Comparison of ENCODE assay signal across 24 cellular contexts in the genomic region with DNA sequence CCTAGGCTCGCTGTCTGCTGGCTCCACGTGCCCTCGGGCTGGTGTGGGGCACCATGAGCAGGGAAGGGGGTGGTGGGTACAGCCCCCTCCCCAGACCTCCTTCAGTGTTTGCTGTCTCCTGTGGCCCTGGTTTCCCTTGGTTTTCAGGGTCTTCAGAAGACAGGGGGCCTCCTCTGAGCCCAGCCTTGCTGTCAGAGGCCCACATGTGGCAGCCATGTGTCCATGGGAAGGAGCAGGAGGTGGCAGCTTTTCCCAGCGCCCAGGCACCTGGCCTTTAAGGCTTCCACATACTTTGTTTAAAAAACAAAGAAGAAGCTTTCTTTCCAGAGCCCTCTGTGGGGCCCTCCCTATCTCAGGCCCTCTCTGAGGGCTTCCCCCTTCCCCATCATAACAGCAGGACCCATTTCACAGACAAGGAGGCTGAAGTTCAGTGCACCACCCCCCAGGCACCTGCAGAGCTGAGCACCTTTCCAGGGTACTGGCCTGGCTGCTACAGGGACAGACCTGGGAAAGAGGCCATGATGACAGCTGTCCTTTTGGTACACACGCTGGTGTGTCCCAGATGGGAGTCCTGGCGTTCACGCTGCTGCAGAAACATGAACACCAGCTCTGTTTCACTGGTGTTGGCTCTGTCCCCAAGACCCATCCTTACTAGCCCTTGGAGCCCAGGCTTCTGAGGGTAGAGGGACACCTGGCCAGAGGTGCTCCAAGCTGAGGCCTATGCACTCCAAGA.
DNase-seq lines count a peak whose midpoint lies in the region; ATAC-seq, FAIRE-seq and TF ChIP-seq lines count a peak whose summit lies in the region.
"Had no signal": no experiment of that assay in that cellular context is flagged by ENCODE, and none has a peak within 500 bp of the region (broad histone marks: within the 10 kb centered on the region; RNA-seq: fewer than 3 reads in every experiment).

No MANE protein-coding gene starts in this region.

- H2BK12ac ChIP-seq in H1 (ENCODE audit: low read depth, low read length): no peak overlapping the region

- no peak overlapping the region for H2BK20ac ChIP-seq in H1 (ENCODE audit: low read length)

- TF ChIP-seq RAD21 in SK-N-SH (IDR thresholded peaks at IDR 0.05; ENCODE audit: low read length): no peak
- no peak for TF ChIP-seq RAD21 in H1 (IDR thresholded peaks at IDR 0.05 in 1 of 2, conservative IDR thresholded peaks at IDR 0.05 in 1 of 2; ENCODE audit: low read depth in 2 of 2, low read length in 2 of 2)

- TF ChIP-seq CTCF in heart left ventricle (IDR thresholded peaks at IDR 0.05): no peak
- no peak for TF ChIP-seq CTCF in SK-N-SH (IDR thresholded peaks at IDR 0.05)
- TF ChIP-seq CTCF in H1 (IDR thresholded peaks at IDR 0.05; ENCODE audit: control extremely low read depth in 1 of 3, insufficient read depth in 1 of 3, low read depth in 1 of 3, low read length in 3 of 3): no peak

- H3K23ac ChIP-seq in H1 (ENCODE audit: insufficient read length): no peak overlapping the region

- TF ChIP-seq POLR2A in heart left ventricle (IDR thresholded peaks at IDR 0.05) (no peak), H1 (IDR thresholded peaks at IDR 0.05; ENCODE audit: control extremely low read depth in 1 of 2, low read depth in 2 of 2, low read length in 2 of 2) (no peak)

- H3K27me3 ChIP-seq in right cardiac atrium (ENCODE audit: control insufficient read depth, insufficient read depth) (no peaks in the 10 kb centered on the region), heart left ventricle (no peaks in the 10 kb centered on the region), SK-N-SH (ENCODE audit: insufficient read depth) (no peaks in the 10 kb centered on the region), H1 (replicated peaks in 1 of 4; ENCODE audit: control insufficient read depth in 3 of 4, extremely low read depth in 1 of 4, insufficient read depth in 3 of 4, low read length in 3 of 4) (no peaks in the 10 kb centered on the region), skeletal muscle tissue (ENCODE audit: control insufficient read depth in 3 of 3, insufficient read depth in 3 of 3, low read length in 3 of 3) (no peaks in the 10 kb centered on the region)

- CTCF ChIA-PET in SK-N-SH (lab: Yijun Ruan, JAX) (interaction anchor here (0.7 to 2.0 kb wide), 11 partner anchors 9 to 107 kb away, joined by 3 to 8 read pairs (median 4); no protein-coding TSS in a partner anchor), H1 (lab: Charles Lee; ENCODE audit: partially characterized antibody) (interaction anchor here (0.6 to 2.5 kb wide), 9 partner anchors 10 to 295 kb away, joined by 3 to 11 read pairs (median 3); no protein-coding TSS in a partner anchor)

- H2AFZ ChIP-seq in SK-N-SH (ENCODE audit: low read depth) (no peak overlapping the region), H1 (ENCODE audit: low read length) (no peak overlapping the region)
- H2AFZ ChIP-seq: GM23338 had no signal

- H3K27ac ChIP-seq in right cardiac atrium (ENCODE audit: low read length) (no peak overlapping the region), heart left ventricle (no peak overlapping the region), SK-N-SH (ENCODE audit: low read depth in 2 of 2, low read length in 1 of 2) (peak overlapping the region in 1 of 2 experiments; percentile 97; a peak in 2 of 4 replicates), H1 (ENCODE audit: low read depth, low read length) (no peak overlapping the region), skeletal muscle tissue (ENCODE audit: low read depth, low read length) (no peak overlapping the region)
- H3K27ac ChIP-seq: KMS-11, RWPE1 had no signal

- WGBS in right cardiac atrium: 88% methylated on average over 7 of the region's 7 CpGs
- WGBS in heart left ventricle, 4 donors: 90 to 98% (median 96%) methylated on average over 4 to 7 of the region's 7 CpGs
- WGBS in SK-N-SH (ENCODE audit: low lambda C conversion rate): 82% methylated on average over 4 of the region's 7 CpGs
- WGBS in H1 (ENCODE audit: extremely low coverage in 1 of 2, insufficient coverage in 1 of 2, insufficient read length in 1 of 2, insufficient replicate concordance in 2 of 2, low coverage in 1 of 2, low lambda C conversion rate in 2 of 2, missing lambda C conversion rate in 1 of 2), 2 experiments: 90% methylated on average over 7 of the region's 7 CpGs; no CpG with 5 or more reads in 1 of the 2 experiments

- intact Hi-C loops in right cardiac atrium (cut with DNase I): no loop called here
- intact Hi-C loops in heart left ventricle (cut with DNase I): loop anchor here in 1 of 10 donors (10.0 kb wide), 1 partner anchor 148 kb away; no protein-coding TSS in a partner anchor

- H2AK5ac ChIP-seq in H1 (ENCODE audit: low read depth, low read length): no peak overlapping the region

- H2BK15ac ChIP-seq in H1 (ENCODE audit: low read length): no peak overlapping the region

- no peaks in the 10 kb centered on the region for H3K27me3 Mint-ChIP-seq in effector memory CD8-positive, alpha-beta T cell
- H3K27me3 Mint-ChIP-seq: IgD-negative memory B cell had no signal

- H3K27ac Mint-ChIP-seq in effector memory CD8-positive, alpha-beta T cell: peak overlapping the region in 1 of 2 donors; percentile 57
- H3K27ac Mint-ChIP-seq: GM23338 had no signal

- no peak overlapping the region for H4K5ac ChIP-seq in H1 (ENCODE audit: insufficient read length, low read depth, low read length)

- no peaks in the 10 kb centered on the region for H3K79me1 ChIP-seq in H1 (ENCODE audit: low read depth, low read length)

- no peak overlapping the region for H3K4ac ChIP-seq in H1 (replicated peaks; ENCODE audit: insufficient read length, low read depth, low read length)

- no peak overlapping the region for H3K14ac ChIP-seq in H1 (ENCODE audit: insufficient read length)

- no peaks in the 10 kb centered on the region for H3K23me2 ChIP-seq in H1 (ENCODE audit: low read depth, low read length)

- 0 out of 2 replicates have a peak overlapping the region, but pooled peaks have one; percentile 9 for H4K8ac ChIP-seq in H1 (ENCODE audit: extremely low read depth, insufficient read depth, low read length)

- H2BK120ac ChIP-seq in H1 (replicated peaks; ENCODE audit: low read depth, low read length): no peak overlapping the region

- DNase-seq in right cardiac atrium (peak in 2 of 3 donors; percentile 25 to 26), heart left ventricle (no peak), SK-N-SH (peak; percentile 58), H1 (ENCODE audit: low read depth in 1 of 2, low spot score in 2 of 2) (no peak), AG08395 (ENCODE audit: low spot score) (no peak), UCSD-AML1 (lab: John Stamatoyannopoulos, UW; ENCODE audit: unreplicated experiment) (no peak)
- no peak for DNase-seq in effector memory CD8-positive, alpha-beta T cell
- DNase-seq: 8988T, ACHN, DMS53, MM.1S, NCI-H1048, NCI-H1417, NCI-H187 treated with DMSO at 0.1 percent for 48 hours, NCI-H526, NCI-H82, SHP77 had no signal

- no peak overlapping the region for H3K56ac ChIP-seq in H1 (replicated peaks; ENCODE audit: insufficient read length, low read depth, low read length)

- H3K4me3 Mint-ChIP-seq in effector memory CD8-positive, alpha-beta T cell: no peak overlapping the region
- H3K4me3 Mint-ChIP-seq: GM23338, IgD-negative memory B cell had no signal

- no peaks in the 10 kb centered on the region for H3K79me2 ChIP-seq in SK-N-SH (ENCODE audit: insufficient read depth)
- H3K79me2 ChIP-seq in H1 (ENCODE audit: control insufficient read depth in 1 of 2, insufficient read depth in 2 of 2, low read length in 2 of 2): no peaks in the 10 kb centered on the region

- H3K18ac ChIP-seq in H1 (ENCODE audit: extremely low read depth, low read length): no peak overlapping the region

- H3K4me3 ChIP-seq in right cardiac atrium (ENCODE audit: low read length) (no peak overlapping the region), heart left ventricle (no peak overlapping the region), SK-N-SH (ENCODE audit: low read depth in 2 of 2, low read length in 1 of 2) (no peak overlapping the region), H1 (ENCODE audit: extremely low read depth in 1 of 4, insufficient read depth in 2 of 4, low read depth in 3 of 4, low read length in 4 of 4) (no peak overlapping the region), skeletal muscle tissue (ENCODE audit: low read length in 3 of 3) (no peak overlapping the region)
- H3K4me3 ChIP-seq: GM12878, GM23338 had no signal

- H3K4me1 Mint-ChIP-seq in effector memory CD8-positive, alpha-beta T cell (ENCODE audit: low read depth in 2 of 2): peaks cover 4 to 7% of the 10 kb centered on the region in 2 donors

- H3K9ac ChIP-seq in SK-N-SH (no peak overlapping the region), H1 (replicated peaks in 1 of 4; ENCODE audit: extremely low read depth in 1 of 4, low read depth in 3 of 4, low read length in 3 of 4) (no peak overlapping the region), skeletal muscle tissue (ENCODE audit: low read depth in 1 of 3, low read length in 3 of 3) (peak overlapping the region in 2 of 3 donors; percentile 33 to 40)
- H3K9ac ChIP-seq: KMS-11 had no signal

- H3K4me2 ChIP-seq in SK-N-SH: no peak overlapping the region
- H3K4me2 ChIP-seq in H1 (ENCODE audit: insufficient read depth in 1 of 2, low read depth in 2 of 2, low read length in 2 of 2): no peak overlapping the region
- H3K4me2 ChIP-seq: GM23338, KMS-11 had no signal

- no peaks in the 10 kb centered on the region for H3K9me2 ChIP-seq in SK-N-SH

- H4K20me1 ChIP-seq in SK-N-SH (ENCODE audit: insufficient read depth) (no peaks in the 10 kb centered on the region), H1 (replicated peaks in 1 of 2; ENCODE audit: control insufficient read depth in 1 of 2, insufficient read depth in 2 of 2, low read length in 2 of 2) (peaks cover 0 to 5% of the 10 kb centered on the region in 2 experiments)

- no peak for ATAC-seq in right cardiac atrium
- ATAC-seq in heart left ventricle: no peak
- ATAC-seq in effector memory CD8-positive, alpha-beta T cell (replicated peaks): no peak
- ATAC-seq: GM12878, GM23338 had no signal

- H3K9me3 ChIP-seq in right cardiac atrium (ENCODE audit: control insufficient read depth, low read length) (no peaks in the 10 kb centered on the region), heart left ventricle (no peaks in the 10 kb centered on the region), SK-N-SH (no peaks in the 10 kb centered on the region), H1 (ENCODE audit: insufficient read depth in 2 of 2, low read depth in 1 of 2, low read length in 1 of 2) (no peaks in the 10 kb centered on the region), skeletal muscle tissue (ENCODE audit: control insufficient read depth in 3 of 3, low read length in 3 of 3) (no peaks in the 10 kb centered on the region)

- H3K9me3 Mint-ChIP-seq in effector memory CD8-positive, alpha-beta T cell: no peaks in the 10 kb centered on the region
- H3K9me3 Mint-ChIP-seq: GM23338, IgD-negative memory B cell had no signal

- H3K36me3 Mint-ChIP-seq in effector memory CD8-positive, alpha-beta T cell (ENCODE audit: insufficient read depth): no peaks in the 10 kb centered on the region
- H3K36me3 Mint-ChIP-seq: IgD-negative memory B cell had no signal

- TF ChIP-seq EP300 in SK-N-SH (IDR thresholded peaks at IDR 0.05; ENCODE audit: borderline replicate concordance in 1 of 2, low read depth in 1 of 2, low read length in 1 of 2) (no peak), H1 (IDR thresholded peaks at IDR 0.05; ENCODE audit: borderline replicate concordance in 1 of 2, low read depth in 2 of 2, low read length in 2 of 2) (no peak)

- POLR2A ChIA-PET in SK-N-SH (lab: Yijun Ruan, JAX) (interaction anchor here (0.5 to 1.6 kb wide), 7 partner anchors 12 to 95 kb away, joined by 3 to 6 read pairs (median 4); no protein-coding TSS in a partner anchor), H1 (lab: Charles Lee; ENCODE audit: partially characterized antibody) (interaction anchor here (1.5 to 1.6 kb wide), 2 partner anchors 11 to 40 kb away, joined by 3 to 4 read pairs; no protein-coding TSS in a partner anchor)

- H3F3A ChIP-seq in SK-N-SH (replicated peaks; ENCODE audit: insufficient read depth): no peaks in the 10 kb centered on the region

- H4K91ac ChIP-seq in H1 (replicated peaks; ENCODE audit: insufficient read length, low read length): no peak overlapping the region

- peaks cover 13% of the 10 kb centered on the region for H3K4me1 ChIP-seq in right cardiac atrium (ENCODE audit: control insufficient read depth, insufficient read depth, low read length)
- peaks cover 0 to 41% (median 18%) of the 10 kb centered on the region in 12 donors for H3K4me1 ChIP-seq in heart left ventricle
- H3K4me1 ChIP-seq in SK-N-SH (ENCODE audit: control insufficient read depth in 1 of 2, insufficient read depth in 2 of 2, low read depth in 1 of 2, low read length in 1 of 2): peaks cover 3 to 77% of the 10 kb centered on the region in 2 experiments; a peak in 2 of 4 replicates
- H3K4me1 ChIP-seq in H1 (replicated peaks in 1 of 4; ENCODE audit: control insufficient read depth in 3 of 4, insufficient read depth in 4 of 4, low read length in 3 of 4): no peaks in the 10 kb centered on the region; a peak in 2 of 7 replicates
- peaks cover 21 to 39% (median 21%) of the 10 kb centered on the region in 3 donors for H3K4me1 ChIP-seq in skeletal muscle tissue (ENCODE audit: control insufficient read depth in 3 of 3, insufficient read depth in 3 of 3, low read length in 3 of 3)

- H2BK5ac ChIP-seq in H1 (ENCODE audit: low read depth, low read length): no peak overlapping the region

- no peak for FAIRE-seq in H1 (lab: Jason Lieb, UNC)
- FAIRE-seq: G401.6, GM12878 had no signal

- H3K36me3 ChIP-seq in heart left ventricle (no peaks in the 10 kb centered on the region), SK-N-SH (replicated peaks in 1 of 2; ENCODE audit: control insufficient read depth in 1 of 2, insufficient read depth in 2 of 2, low read length in 1 of 2) (no peaks in the 10 kb centered on the region), H1 (ENCODE audit: control insufficient read depth in 2 of 4, insufficient read depth in 4 of 4, low read length in 3 of 4) (no peaks in the 10 kb centered on the region), skeletal muscle tissue (ENCODE audit: control insufficient read depth in 3 of 3, insufficient read depth in 3 of 3, low read length in 3 of 3) (no peaks in the 10 kb centered on the region)

Comparison
In these comparisons a context has a peak if more than half of its experiments do, and no peak if none do; other contexts are left out.
1. DNase-seq: peak in right cardiac atrium (2 of 3) and SK-N-SH (single experiment); none in heart left ventricle (0 of 5), H1 (0 of 2), AG08395 (single experiment), effector memory CD8-positive, alpha-beta T cell (0 of 3) and UCSD-AML1 (single experiment).
2. H3K9ac ChIP-seq: peak in skeletal muscle tissue (2 of 3); none in SK-N-SH (single experiment) and H1 (0 of 4).